ENCODE assay signal across 8 cellular contexts in the genomic region with DNA sequence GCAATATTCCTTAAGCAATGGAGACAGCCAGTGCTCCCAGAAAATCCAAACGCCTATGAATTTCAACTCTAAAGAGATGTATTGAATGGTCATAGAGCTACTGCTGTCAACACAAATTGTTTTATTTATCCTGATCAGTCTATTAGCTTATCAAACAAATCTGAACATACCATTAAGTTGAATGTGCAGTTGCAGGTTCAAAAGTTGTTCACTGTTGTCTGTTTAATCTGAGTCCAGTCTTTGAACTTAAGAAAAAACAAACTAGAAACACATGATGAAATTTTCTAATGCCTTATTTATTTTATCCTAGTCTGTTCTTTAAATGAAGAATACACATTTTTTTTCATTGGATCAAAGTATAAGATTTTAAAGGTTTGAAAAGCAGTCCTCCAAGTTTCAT.
"Had no signal": no experiment of that assay in that cellular context is flagged by ENCODE, and none has a peak within 500 bp of the region (broad histone marks: within the 10 kb centered on the region; RNA-seq: fewer than 3 reads in every experiment).

No MANE protein-coding gene starts in this region.

- H3K9ac ChIP-seq: KMS-11 had no signal

- ATAC-seq: K562 had no signal

- H3K4me3 Mint-ChIP-seq: IgD-negative memory B cell had no signal

- H3K4me1 Mint-ChIP-seq: IgD-negative memory B cell had no signal

- DNase-seq: IMR-90, KBM-7, KG1 had no signal

- H3K9me3 Mint-ChIP-seq: IgD-negative memory B cell had no signal

- FAIRE-seq: HTR-8/SVneo, K562 had no signal

- H3K4me2 ChIP-seq: KMS-11 had no signal

- H3K27ac Mint-ChIP-seq: IgD-negative memory B cell had no signal

- H3K27ac ChIP-seq: HL-60, KMS-11 had no signal

- H3K4me3 ChIP-seq: K562 had no signal
